Comparison of ENCODE assay signal across 20 cellular contexts in the genomic region with DNA sequence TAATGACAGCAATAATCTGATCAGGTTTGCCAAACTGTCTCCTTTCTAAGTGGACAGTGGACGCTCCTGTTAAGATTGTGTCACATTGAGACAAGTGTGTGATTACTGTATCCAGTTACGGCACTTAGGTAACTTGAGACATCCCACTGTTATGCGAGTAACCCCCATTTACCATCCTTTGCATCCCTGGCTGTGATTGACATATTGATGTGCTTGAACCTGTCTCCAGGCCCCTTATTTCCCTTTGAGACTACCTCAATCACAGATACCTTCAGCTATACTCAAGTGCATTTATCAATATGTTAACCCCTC.
"Had no signal": no experiment of that assay in that cellular context is flagged by ENCODE, and none has a peak within 500 bp of the region (broad histone marks: within the 10 kb centered on the region; RNA-seq: fewer than 3 reads in every experiment).

No MANE protein-coding gene starts in this region.

- H3K27ac ChIP-seq: breast epithelium, epithelial cell of prostate, esophagus squamous epithelium, heart right ventricle, left ventricle myocardium inferior, spleen, uterus had no signal

- ATAC-seq: activated CD4-positive, alpha-beta T cell treated with anti-CD3 and anti-CD28 coated beads for 36 hours; activated CD8-positive, alpha-beta memory T cell treated with anti-CD3 and anti-CD28 coated beads, Interleukin-2, amount 10 ng/mL, durations not matched to agents 7 days and 5 days; activated CD8-positive, alpha-beta T cell treated with anti-CD3 and anti-CD28 coated beads, Interleukin-2, amount 10 ng/mL, durations not matched to agents 7 days and 5 days; natural killer cell had no signal

- DNase-seq: activated B cell treated with CpG ODN at 0.5 μM for 24 hours; activated CD4-positive, alpha-beta T cell treated with anti-CD3 and anti-CD28 coated beads for 36 hours; activated CD8-positive, alpha-beta memory T cell treated with anti-CD3 and anti-CD28 coated beads, Interleukin-2, amount 10 ng/mL, durations not matched to agents 7 days and 5 days; activated CD8-positive, alpha-beta T cell treated with anti-CD3 and anti-CD28 coated beads, Interleukin-2, amount 10 ng/mL, durations not matched to agents 7 days and 5 days; activated T-cell treated with anti-CD3 and anti-CD28 coated beads, Interleukin-2, amount 50 U/mL, for 48 hours; dermis blood vessel endothelial cell; effector CD8-positive, alpha-beta T cell; esophagus squamous epithelium; foreskin melanocyte; heart right ventricle; kidney glomerular epithelial cell; left ventricle myocardium inferior; natural killer cell; right cardiac atrium; spleen; stimulated activated naive CD4-positive, alpha-beta T cell treated with Interleukin-2 at 50 U/mL for 16 hours; uterus had no signal

- H3K9me3 ChIP-seq: uterus had no signal

- H3K27me3 ChIP-seq: breast epithelium, esophagus squamous epithelium, heart right ventricle, spleen, uterus had no signal

- H3K36me3 ChIP-seq: breast epithelium, esophagus squamous epithelium, heart right ventricle, left ventricle myocardium inferior, spleen, uterus had no signal

- H3K4me3 ChIP-seq: breast epithelium, esophagus squamous epithelium, heart right ventricle, left ventricle myocardium inferior, lung, spleen, uterus had no signal
